8 cellular contexts compared by ENCODE assay signal in genomic region chr4:163484906-163485305, GRCh38. TPM values are rescaled to one million over a fixed set of nuclear protein-coding genes. Genes with fewer than 3 reads are reported as not detected.
DNase-seq lines count a peak whose midpoint lies in the region; ATAC-seq and TF ChIP-seq lines count a peak whose summit lies in the region.

No MANE protein-coding gene starts in this region.

- peak; percentile 81 for TF ChIP-seq CTCF in CD8-positive, alpha-beta T cell (IDR thresholded peaks at IDR 0.05)
- TF ChIP-seq CTCF in endodermal cell (conservative IDR thresholded peaks at IDR 0.05) = peak; percentile 85
- TF ChIP-seq CTCF in tibial artery (IDR thresholded peaks at IDR 0.05) = peak; percentile 31 to 48

- 29 to 31% methylated on average over 2 to 4 of the region's 4 CpGs for WGBS in endodermal cell (ENCODE audit: insufficient coverage in 1 of 2, insufficient read length in 1 of 2), 2 experiments

- peak; percentile 22 to 67 (median 61) for DNase-seq in CD8-positive, alpha-beta T cell
- DNase-seq in NAMALWA (ENCODE audit: low spot score) (peak; percentile 84), endodermal cell (peak; percentile 90), tibial artery (peak in 1 of 2 donors; percentile 46)
- DNase-seq in activated CD4-positive, alpha-beta T cell treated with anti-CD3 and anti-CD28 coated beads, Interleukin-2, amount 10 ng/mL, durations not matched to agents 7 days and 5 days = peak; percentile 70
- DNase-seq in naive thymus-derived CD8-positive, alpha-beta T cell = peak; percentile 32 to 80 (median 54)

- peak; percentile 67 for ATAC-seq in CD8-positive, alpha-beta T cell
- ATAC-seq in GM19372 (IDR thresholded peaks at IDR 0.05; ENCODE audit: low read depth, unreplicated experiment) (peak; percentile 42), HG03571 (IDR thresholded peaks at IDR 0.05; ENCODE audit: unreplicated experiment) (no peak)
- peak; percentile 61 to 70 for ATAC-seq in naive thymus-derived CD8-positive, alpha-beta T cell

- CTCF ChIA-PET in CD8-positive, alpha-beta T cell (lab: Charles Lee) = interaction anchor here (0.8 to 3.1 kb wide), 11 partner anchors 9 to 1246 kb away, joined by 3 to 62 read pairs (median 4); partner anchors contain the start of gene TMA16
- CTCF ChIA-PET in activated CD4-positive, alpha-beta T cell treated with anti-CD3 and anti-CD28 coated beads, Interleukin-2, amount 10 ng/mL, durations not matched to agents 7 days and 5 days (lab: Charles Lee) = interaction anchor here (1.1 to 1.9 kb wide), 2 partner anchors 64 to 66 kb away, joined by 3 to 9 read pairs; no protein-coding TSS in a partner anchor

- H3K27me3 ChIP-seq in CD8-positive, alpha-beta T cell (ENCODE audit: insufficient read depth, low read length) = no peaks in the 10 kb centered on the region
- H3K27me3 ChIP-seq in endodermal cell (ENCODE audit: control insufficient read depth, insufficient read depth, low read length, poor library complexity, severe bottlenecking) = no peaks in the 10 kb centered on the region
- H3K27me3 ChIP-seq in tibial artery = no peaks in the 10 kb centered on the region

- no peaks in the 10 kb centered on the region for H3K4me1 ChIP-seq in CD8-positive, alpha-beta T cell (ENCODE audit: insufficient read depth, low read length)
- H3K4me1 ChIP-seq in endodermal cell (ENCODE audit: control insufficient read depth, insufficient read depth, low read length) (no peaks in the 10 kb centered on the region), tibial artery (no peaks in the 10 kb centered on the region)

- H3K9me3 ChIP-seq in CD8-positive, alpha-beta T cell (ENCODE audit: low read length) = no peaks in the 10 kb centered on the region
- H3K9me3 ChIP-seq in endodermal cell (ENCODE audit: control insufficient read depth, low read length) (peaks cover 15% of the 10 kb centered on the region), tibial artery (no peaks in the 10 kb centered on the region)

- no peak overlapping the region for H3K9ac ChIP-seq in endodermal cell (ENCODE audit: extremely low read depth, low read length, poor library complexity, severe bottlenecking)

- H3K27ac ChIP-seq in CD8-positive, alpha-beta T cell (ENCODE audit: low read depth, low read length) = no peak overlapping the region
- H3K27ac ChIP-seq in endodermal cell (ENCODE audit: low read depth, low read length) = no peak overlapping the region
- no peak overlapping the region for H3K27ac ChIP-seq in tibial artery

- H3K9me3 Mint-ChIP-seq in CD8-positive, alpha-beta T cell = no peaks in the 10 kb centered on the region
- no peaks in the 10 kb centered on the region for H3K9me3 Mint-ChIP-seq in activated CD4-positive, alpha-beta T cell treated with anti-CD3 and anti-CD28 coated beads, Interleukin-2, amount 10 ng/mL, durations not matched to agents 7 days and 5 days
- H3K9me3 Mint-ChIP-seq in endodermal cell = peaks cover 15% of the 10 kb centered on the region
- H3K9me3 Mint-ChIP-seq in naive thymus-derived CD8-positive, alpha-beta T cell = no peaks in the 10 kb centered on the region

- H3K36me3 ChIP-seq in CD8-positive, alpha-beta T cell (ENCODE audit: insufficient read depth, low read length) = no peaks in the 10 kb centered on the region
- H3K36me3 ChIP-seq in endodermal cell (ENCODE audit: control insufficient read depth, insufficient read depth, low read length) = no peaks in the 10 kb centered on the region
- no peaks in the 10 kb centered on the region for H3K36me3 ChIP-seq in tibial artery

- no peaks in the 10 kb centered on the region for H3K36me3 Mint-ChIP-seq in CD8-positive, alpha-beta T cell
- no peaks in the 10 kb centered on the region for H3K36me3 Mint-ChIP-seq in activated CD4-positive, alpha-beta T cell treated with anti-CD3 and anti-CD28 coated beads, Interleukin-2, amount 10 ng/mL, durations not matched to agents 7 days and 5 days (ENCODE audit: low read depth)
- no peaks in the 10 kb centered on the region for H3K36me3 Mint-ChIP-seq in endodermal cell (ENCODE audit: low read depth)
- H3K36me3 Mint-ChIP-seq in naive thymus-derived CD8-positive, alpha-beta T cell = no peaks in the 10 kb centered on the region

- H3K4me3 ChIP-seq in CD8-positive, alpha-beta T cell (ENCODE audit: low read depth, low read length) = no peak overlapping the region
- no peak overlapping the region for H3K4me3 ChIP-seq in endodermal cell (ENCODE audit: low read length)
- H3K4me3 ChIP-seq in tibial artery = no peak overlapping the region

- no peak overlapping the region for H3K4me3 Mint-ChIP-seq in CD8-positive, alpha-beta T cell
- no peak overlapping the region for H3K4me3 Mint-ChIP-seq in activated CD4-positive, alpha-beta T cell treated with anti-CD3 and anti-CD28 coated beads, Interleukin-2, amount 10 ng/mL, durations not matched to agents 7 days and 5 days
- H3K4me3 Mint-ChIP-seq in endodermal cell = no peak overlapping the region
- H3K4me3 Mint-ChIP-seq in naive thymus-derived CD8-positive, alpha-beta T cell = no peak overlapping the region

- intact Hi-C loops in CD8-positive, alpha-beta T cell (cut with DNase I, micrococcal nuclease) = loop anchor here (1.0 to 10.0 kb wide), 7 partner anchors 59 to 1264 kb away; no protein-coding TSS in a partner anchor
- intact Hi-C loops in tibial artery (cut with DNase I; ENCODE audit: low total_unique reads) = loop anchor here (5.0 kb wide), 1 partner anchor 57 kb away; no protein-coding TSS in a partner anchor

- POLR2A ChIA-PET in CD8-positive, alpha-beta T cell (lab: Charles Lee) = interaction anchor here (1.2 kb wide), 1 partner anchor 64 kb away, joined by 3 read pairs; no protein-coding TSS in a partner anchor
- POLR2A ChIA-PET in activated CD4-positive, alpha-beta T cell treated with anti-CD3 and anti-CD28 coated beads, Interleukin-2, amount 10 ng/mL, durations not matched to agents 7 days and 5 days (lab: Charles Lee) = no interaction called here
- POLR2A ChIA-PET in naive thymus-derived CD8-positive, alpha-beta T cell (lab: Charles Lee) = no interaction called here

- no peaks in the 10 kb centered on the region for H3K4me1 Mint-ChIP-seq in CD8-positive, alpha-beta T cell (ENCODE audit: low read depth)
- H3K4me1 Mint-ChIP-seq in activated CD4-positive, alpha-beta T cell treated with anti-CD3 and anti-CD28 coated beads, Interleukin-2, amount 10 ng/mL, durations not matched to agents 7 days and 5 days = no peaks in the 10 kb centered on the region
- peaks cover 3% of the 10 kb centered on the region for H3K4me1 Mint-ChIP-seq in endodermal cell
- peaks cover 0 to 6% (median 0%) of the 10 kb centered on the region in 4 donors for H3K4me1 Mint-ChIP-seq in naive thymus-derived CD8-positive, alpha-beta T cell

- H3K27ac Mint-ChIP-seq in CD8-positive, alpha-beta T cell = no peak overlapping the region
- H3K27ac Mint-ChIP-seq in activated CD4-positive, alpha-beta T cell treated with anti-CD3 and anti-CD28 coated beads, Interleukin-2, amount 10 ng/mL, durations not matched to agents 7 days and 5 days = no peak overlapping the region
- no peak overlapping the region for H3K27ac Mint-ChIP-seq in endodermal cell
- no peak overlapping the region for H3K27ac Mint-ChIP-seq in naive thymus-derived CD8-positive, alpha-beta T cell

- H3K27me3 Mint-ChIP-seq in CD8-positive, alpha-beta T cell (ENCODE audit: low read depth) = peaks cover 3% of the 10 kb centered on the region
- peaks cover 15% of the 10 kb centered on the region for H3K27me3 Mint-ChIP-seq in activated CD4-positive, alpha-beta T cell treated with anti-CD3 and anti-CD28 coated beads, Interleukin-2, amount 10 ng/mL, durations not matched to agents 7 days and 5 days
- no peaks in the 10 kb centered on the region for H3K27me3 Mint-ChIP-seq in endodermal cell (ENCODE audit: insufficient read depth)
- H3K27me3 Mint-ChIP-seq in naive thymus-derived CD8-positive, alpha-beta T cell = peaks cover 0 to 9% (median 4%) of the 10 kb centered on the region in 5 donors

RNA-seq across cellular contexts. Expression of gene TMA16, which starts 9.6 kb away (rescaled TPM):
- 1 to 10 TPM; 3.6 to 4.2 TPM for total RNA-seq in CD8-positive, alpha-beta T cell
- 10 to 100 TPM; 28.8 to 31.2 TPM for total RNA-seq in activated CD4-positive, alpha-beta T cell treated with anti-CD3 and anti-CD28 coated beads, Interleukin-2, amount 10 ng/mL, durations not matched to agents 7 days and 5 days
- total RNA-seq in endodermal cell = 10 to 100 TPM; 54.7 to 68.8 TPM
- polyA plus RNA-seq in endodermal cell (2013, experiment 1 of 2) = 46.4 TPM
- 40.2 TPM for polyA plus RNA-seq in endodermal cell (2013, experiment 2 of 2)
- 10 to 100 TPM; 20.0 to 20.1 TPM for total RNA-seq in naive thymus-derived CD8-positive, alpha-beta T cell
- polyA plus RNA-seq in naive thymus-derived CD8-positive, alpha-beta T cell = 10 to 100 TPM; 11.6 to 12.5 (median 12.4) TPM

RNA-seq across cellular contexts. Expression of gene TKTL2, which starts 11.4 kb away (rescaled TPM):
- not detected for total RNA-seq in CD8-positive, alpha-beta T cell
- total RNA-seq in activated CD4-positive, alpha-beta T cell treated with anti-CD3 and anti-CD28 coated beads, Interleukin-2, amount 10 ng/mL, durations not matched to agents 7 days and 5 days = not detected
- total RNA-seq in endodermal cell = not detected
- polyA plus RNA-seq in endodermal cell (2013, experiment 1 of 2) = not detected
- not detected for polyA plus RNA-seq in endodermal cell (2013, experiment 2 of 2)
- not detected for total RNA-seq in naive thymus-derived CD8-positive, alpha-beta T cell
- polyA plus RNA-seq in naive thymus-derived CD8-positive, alpha-beta T cell = not detected

Comparison
In these comparisons a context has a peak if more than half of its experiments do, and no peak if none do; other contexts are left out.
1. RNA of gene TMA16, which starts 9.6 kb away (total RNA-seq): 54.7 to 68.8 TPM in endodermal cell, 28.8 to 31.2 TPM in activated CD4-positive, alpha-beta T cell treated with anti-CD3 and anti-CD28 coated beads, Interleukin-2, amount 10 ng/mL, durations not matched to agents 7 days and 5 days and 20.0 to 20.1 TPM in naive thymus-derived CD8-positive, alpha-beta T cell; 3.6 to 4.2 TPM in CD8-positive, alpha-beta T cell; every median in the first group is over 4 times any median in the second.
2. Peak in every context shown above with its lines, with median percentiles within 50 percentile points of each other: CTCF ChIP-seq.